1 cellular context compared by ENCODE assay signal in genomic region chr19:11096210-11096841, GRCh38.
TF ChIP-seq lines count a peak whose summit lies in the region.

No MANE protein-coding gene starts in this region.

TF ChIP-seq in K562, 482 proteins besides CTCF, POLR2A, EP300 and RAD21 (continued from another document):
- TF ChIP-seq, protein P1, sequence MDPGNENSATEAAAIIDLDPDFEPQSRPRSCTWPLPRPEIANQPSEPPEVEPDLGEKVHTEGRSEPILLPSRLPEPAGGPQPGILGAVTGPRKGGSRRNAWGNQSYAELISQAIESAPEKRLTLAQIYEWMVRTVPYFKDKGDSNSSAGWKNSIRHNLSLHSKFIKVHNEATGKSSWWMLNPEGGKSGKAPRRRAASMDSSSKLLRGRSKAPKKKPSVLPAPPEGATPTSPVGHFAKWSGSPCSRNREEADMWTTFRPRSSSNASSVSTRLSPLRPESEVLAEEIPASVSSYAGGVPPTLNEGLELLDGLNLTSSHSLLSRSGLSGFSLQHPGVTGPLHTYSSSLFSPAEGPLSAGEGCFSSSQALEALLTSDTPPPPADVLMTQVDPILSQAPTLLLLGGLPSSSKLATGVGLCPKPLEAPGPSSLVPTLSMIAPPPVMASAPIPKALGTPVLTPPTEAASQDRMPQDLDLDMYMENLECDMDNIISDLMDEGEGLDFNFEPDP (CRISPR knock-in tag; IDR thresholded peaks at IDR 0.05), result 0 out of 2 replicates have a peak, but pooled peaks have one; percentile 21
- TF ChIP-seq POLR2AphosphoS2 (IDR thresholded peaks at IDR 0.05; ENCODE audit: low read length) (peak; percentile 61; the same call in 1 of the 2 replicates), KDM4B (IDR thresholded peaks at IDR 0.05; ENCODE audit: borderline replicate concordance in 2 of 2, low read depth in 1 of 2) (no peak), EHMT2 (IDR thresholded peaks at IDR 0.05) (peak; percentile 65; the same call in 1 of the 2 replicates), FOXM1 (IDR thresholded peaks at IDR 0.05; ENCODE audit: low read depth) (no peak), FOXM1 (CRISPR knock-in tag; IDR thresholded peaks at IDR 0.05; ENCODE audit: low read depth) (no peak), LEF1 (IDR thresholded peaks at IDR 0.05) (no peak), POLR2AphosphoS5 (IDR thresholded peaks at IDR 0.05; ENCODE audit: control insufficient read depth, insufficient read depth, low read depth, low read length) (peak; percentile 13), YY1 (IDR thresholded peaks at IDR 0.05; ENCODE audit: borderline replicate concordance in 1 of 3, control insufficient read depth in 1 of 3, extremely low read depth in 1 of 3, insufficient read depth in 3 of 3, insufficient read length in 1 of 3, insufficient replicate concordance in 2 of 3, low read depth in 1 of 3, low read length in 2 of 3) (peak in 1 of 3 experiments; percentile 61), ZNF311 (CRISPR knock-in tag; IDR thresholded peaks at IDR 0.05) (0 out of 2 replicates have a peak, but pooled peaks have one; percentile 45), NFIX (CRISPR knock-in tag; IDR thresholded peaks at IDR 0.05; ENCODE audit: low read depth) (no peak), ZNF224 (CRISPR knock-in tag; IDR thresholded peaks at IDR 0.05) (0 out of 2 replicates have a peak, but pooled peaks have one; percentile 49), TEAD2 (tag; IDR thresholded peaks at IDR 0.05) (no peak)
- TF ChIP-seq, protein P2, sequence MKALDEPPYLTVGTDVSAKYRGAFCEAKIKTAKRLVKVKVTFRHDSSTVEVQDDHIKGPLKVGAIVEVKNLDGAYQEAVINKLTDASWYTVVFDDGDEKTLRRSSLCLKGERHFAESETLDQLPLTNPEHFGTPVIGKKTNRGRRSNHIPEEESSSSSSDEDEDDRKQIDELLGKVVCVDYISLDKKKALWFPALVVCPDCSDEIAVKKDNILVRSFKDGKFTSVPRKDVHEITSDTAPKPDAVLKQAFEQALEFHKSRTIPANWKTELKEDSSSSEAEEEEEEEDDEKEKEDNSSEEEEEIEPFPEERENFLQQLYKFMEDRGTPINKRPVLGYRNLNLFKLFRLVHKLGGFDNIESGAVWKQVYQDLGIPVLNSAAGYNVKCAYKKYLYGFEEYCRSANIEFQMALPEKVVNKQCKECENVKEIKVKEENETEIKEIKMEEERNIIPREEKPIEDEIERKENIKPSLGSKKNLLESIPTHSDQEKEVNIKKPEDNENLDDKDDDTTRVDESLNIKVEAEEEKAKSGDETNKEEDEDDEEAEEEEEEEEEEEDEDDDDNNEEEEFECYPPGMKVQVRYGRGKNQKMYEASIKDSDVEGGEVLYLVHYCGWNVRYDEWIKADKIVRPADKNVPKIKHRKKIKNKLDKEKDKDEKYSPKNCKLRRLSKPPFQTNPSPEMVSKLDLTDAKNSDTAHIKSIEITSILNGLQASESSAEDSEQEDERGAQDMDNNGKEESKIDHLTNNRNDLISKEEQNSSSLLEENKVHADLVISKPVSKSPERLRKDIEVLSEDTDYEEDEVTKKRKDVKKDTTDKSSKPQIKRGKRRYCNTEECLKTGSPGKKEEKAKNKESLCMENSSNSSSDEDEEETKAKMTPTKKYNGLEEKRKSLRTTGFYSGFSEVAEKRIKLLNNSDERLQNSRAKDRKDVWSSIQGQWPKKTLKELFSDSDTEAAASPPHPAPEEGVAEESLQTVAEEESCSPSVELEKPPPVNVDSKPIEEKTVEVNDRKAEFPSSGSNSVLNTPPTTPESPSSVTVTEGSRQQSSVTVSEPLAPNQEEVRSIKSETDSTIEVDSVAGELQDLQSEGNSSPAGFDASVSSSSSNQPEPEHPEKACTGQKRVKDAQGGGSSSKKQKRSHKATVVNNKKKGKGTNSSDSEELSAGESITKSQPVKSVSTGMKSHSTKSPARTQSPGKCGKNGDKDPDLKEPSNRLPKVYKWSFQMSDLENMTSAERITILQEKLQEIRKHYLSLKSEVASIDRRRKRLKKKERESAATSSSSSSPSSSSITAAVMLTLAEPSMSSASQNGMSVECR (CRISPR knock-in tag; IDR thresholded peaks at IDR 0.05), result peak; percentile 39; the same call in 1 of the 2 replicates
- TF ChIP-seq, protein P3, sequence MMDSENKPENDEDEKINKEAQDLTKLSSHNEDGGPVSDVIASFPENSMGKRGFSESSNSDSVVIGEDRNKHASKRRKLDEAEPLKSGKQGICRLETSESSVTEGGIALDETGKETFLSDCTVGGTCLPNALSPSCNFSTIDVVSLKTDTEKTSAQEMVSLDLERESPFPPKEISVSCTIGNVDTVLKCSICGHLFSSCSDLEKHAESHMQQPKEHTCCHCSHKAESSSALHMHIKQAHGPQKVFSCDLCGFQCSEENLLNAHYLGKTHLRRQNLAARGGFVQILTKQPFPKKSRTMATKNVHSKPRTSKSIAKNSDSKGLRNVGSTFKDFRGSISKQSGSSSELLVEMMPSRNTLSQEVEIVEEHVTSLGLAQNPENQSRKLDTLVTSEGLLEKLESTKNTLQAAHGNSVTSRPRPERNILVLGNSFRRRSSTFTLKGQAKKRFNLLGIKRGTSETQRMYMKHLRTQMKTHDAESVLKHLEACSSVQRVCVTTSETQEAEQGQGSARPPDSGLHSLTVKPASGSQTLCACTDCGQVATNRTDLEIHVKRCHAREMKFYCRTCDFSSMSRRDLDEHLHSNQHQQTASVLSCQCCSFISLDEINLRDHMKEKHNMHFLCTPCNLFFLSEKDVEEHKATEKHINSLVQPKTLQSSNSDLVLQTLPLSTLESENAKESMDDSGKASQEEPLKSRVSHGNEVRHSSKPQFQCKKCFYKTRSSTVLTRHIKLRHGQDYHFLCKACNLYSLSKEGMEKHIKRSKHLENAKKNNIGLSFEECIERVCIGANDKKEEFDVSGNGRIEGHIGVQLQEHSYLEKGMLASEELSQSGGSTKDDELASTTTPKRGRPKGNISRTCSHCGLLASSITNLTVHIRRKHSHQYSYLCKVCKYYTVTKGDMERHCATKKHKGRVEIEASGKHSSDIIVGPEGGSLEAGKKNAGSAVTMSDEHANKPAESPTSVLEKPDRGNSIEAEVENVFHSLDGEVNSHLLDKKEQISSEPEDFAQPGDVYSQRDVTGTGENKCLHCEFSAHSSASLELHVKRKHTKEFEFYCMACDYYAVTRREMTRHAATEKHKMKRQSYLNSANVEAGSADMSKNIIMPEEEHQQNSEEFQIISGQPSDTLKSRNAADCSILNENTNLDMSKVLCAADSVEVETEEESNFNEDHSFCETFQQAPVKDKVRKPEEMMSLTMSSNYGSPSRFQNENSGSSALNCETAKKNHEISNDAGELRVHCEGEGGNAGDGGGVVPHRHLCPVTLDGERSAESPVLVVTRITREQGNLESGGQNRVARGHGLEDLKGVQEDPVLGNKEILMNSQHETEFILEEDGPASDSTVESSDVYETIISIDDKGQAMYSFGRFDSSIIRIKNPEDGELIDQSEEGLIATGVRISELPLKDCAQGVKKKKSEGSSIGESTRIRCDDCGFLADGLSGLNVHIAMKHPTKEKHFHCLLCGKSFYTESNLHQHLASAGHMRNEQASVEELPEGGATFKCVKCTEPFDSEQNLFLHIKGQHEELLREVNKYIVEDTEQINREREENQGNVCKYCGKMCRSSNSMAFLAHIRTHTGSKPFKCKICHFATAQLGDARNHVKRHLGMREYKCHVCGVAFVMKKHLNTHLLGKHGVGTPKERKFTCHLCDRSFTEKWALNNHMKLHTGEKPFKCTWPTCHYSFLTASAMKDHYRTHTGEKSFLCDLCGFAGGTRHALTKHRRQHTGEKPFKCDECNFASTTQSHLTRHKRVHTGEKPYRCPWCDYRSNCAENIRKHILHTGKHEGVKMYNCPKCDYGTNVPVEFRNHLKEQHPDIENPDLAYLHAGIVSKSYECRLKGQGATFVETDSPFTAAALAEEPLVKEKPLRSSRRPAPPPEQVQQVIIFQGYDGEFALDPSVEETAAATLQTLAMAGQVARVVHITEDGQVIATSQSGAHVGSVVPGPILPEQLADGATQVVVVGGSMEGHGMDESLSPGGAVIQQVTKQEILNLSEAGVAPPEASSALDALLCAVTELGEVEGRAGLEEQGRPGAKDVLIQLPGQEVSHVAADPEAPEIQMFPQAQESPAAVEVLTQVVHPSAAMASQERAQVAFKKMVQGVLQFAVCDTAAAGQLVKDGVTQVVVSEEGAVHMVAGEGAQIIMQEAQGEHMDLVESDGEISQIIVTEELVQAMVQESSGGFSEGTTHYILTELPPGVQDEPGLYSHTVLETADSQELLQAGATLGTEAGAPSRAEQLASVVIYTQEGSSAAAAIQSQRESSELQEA (IDR thresholded peaks at IDR 0.05; ENCODE audit: low read depth), result no peak
- TF ChIP-seq, protein P4, sequence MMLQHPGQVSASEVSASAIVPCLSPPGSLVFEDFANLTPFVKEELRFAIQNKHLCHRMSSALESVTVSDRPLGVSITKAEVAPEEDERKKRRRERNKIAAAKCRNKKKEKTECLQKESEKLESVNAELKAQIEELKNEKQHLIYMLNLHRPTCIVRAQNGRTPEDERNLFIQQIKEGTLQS (IDR thresholded peaks at IDR 0.05), result peak; percentile 38
- TF ChIP-seq, protein P4 (CRISPR knock-in tag; conservative IDR thresholded peaks at IDR 0.05), result no peak
